ENCODE assay signal across 1 cellular context in the genomic region with DNA sequence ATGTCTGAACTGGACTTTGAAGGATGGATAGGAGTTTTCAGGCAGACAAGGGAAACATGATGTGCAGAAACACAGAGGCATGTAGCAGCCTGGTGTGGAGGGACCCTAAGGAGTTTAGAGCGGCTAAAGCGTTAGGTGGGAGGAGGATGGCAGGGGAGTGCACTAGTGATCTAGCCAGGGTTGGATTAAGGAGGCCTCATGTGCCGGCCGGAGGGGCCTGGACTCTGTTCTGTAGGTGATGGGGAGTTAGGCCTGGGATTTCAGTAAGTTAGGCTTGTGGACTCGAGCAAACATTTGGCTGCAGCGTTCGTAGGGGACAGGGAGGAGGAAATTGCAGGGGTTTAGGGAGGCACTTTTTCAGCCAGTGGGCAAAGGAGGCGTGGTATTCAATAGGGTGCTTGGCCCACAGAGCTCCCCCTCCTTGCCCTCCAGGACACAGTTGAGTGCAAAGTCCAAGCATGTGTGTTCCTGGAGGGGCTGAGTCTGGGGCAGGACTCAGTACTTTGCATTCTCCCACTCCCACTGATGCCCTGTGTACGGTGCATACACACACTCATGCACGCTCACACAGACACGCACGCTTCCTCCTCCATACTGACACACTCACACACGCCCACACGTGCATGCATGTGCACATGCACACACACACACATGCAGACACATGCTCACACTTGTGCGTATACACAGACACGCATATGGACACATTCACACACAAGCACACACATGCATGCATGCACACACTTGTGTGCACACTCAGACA.
TF ChIP-seq lines count a peak whose summit lies in the region.

No MANE protein-coding gene starts in this region.

TF ChIP-seq in GM12878, 131 proteins besides CTCF, POLR2A, EP300 and RAD21:
- TF ChIP-seq ZNF622 (IDR thresholded peaks at IDR 0.05) (no peak), SIX5 (IDR thresholded peaks at IDR 0.05; ENCODE audit: low read depth, low read length, severe bottlenecking) (no peak), RFX5 (IDR thresholded peaks at IDR 0.05; ENCODE audit: low read depth, low read length) (no peak), NR2C2 (IDR thresholded peaks at IDR 0.05; ENCODE audit: borderline replicate concordance, control insufficient read depth, insufficient read length, low read depth) (peak; percentile 31), HDAC2 (IDR thresholded peaks at IDR 0.05) (no peak)
TF ChIP-seq in GM12878: peak in this region for 1.
